9 cellular contexts compared by ENCODE assay signal in genomic region chr6:134361011-134361410, GRCh38.
"Had no signal": no experiment of that assay in that cellular context is flagged by ENCODE, and none has a peak within 500 bp of the region (broad histone marks: within the 10 kb centered on the region; RNA-seq: fewer than 3 reads in every experiment).

No MANE protein-coding gene starts in this region.

- ATAC-seq: HCT116 had no signal

- H3K27ac ChIP-seq: GM23248 had no signal

- H3K27ac Mint-ChIP-seq: HFFc6, IgD-negative memory B cell had no signal

- DNase-seq: GM23248, GOT3, H7, HFFc6, KBM-7 had no signal

- H3K36me3 ChIP-seq: HAP-1 had no signal

- H3K4me1 ChIP-seq: HAP-1 had no signal

- FAIRE-seq: HTR-8/SVneo had no signal

- H3K4me1 Mint-ChIP-seq: IgD-negative memory B cell had no signal

- H3K4me3 ChIP-seq: GM23248, HAP-1 had no signal

- H3K4me3 Mint-ChIP-seq: HFFc6, IgD-negative memory B cell had no signal

- H3K9me3 ChIP-seq: HAP-1 had no signal

- H3K36me3 Mint-ChIP-seq: IgD-negative memory B cell had no signal

- H3K27me3 Mint-ChIP-seq: IgD-negative memory B cell had no signal
